In the genomic region with DNA sequence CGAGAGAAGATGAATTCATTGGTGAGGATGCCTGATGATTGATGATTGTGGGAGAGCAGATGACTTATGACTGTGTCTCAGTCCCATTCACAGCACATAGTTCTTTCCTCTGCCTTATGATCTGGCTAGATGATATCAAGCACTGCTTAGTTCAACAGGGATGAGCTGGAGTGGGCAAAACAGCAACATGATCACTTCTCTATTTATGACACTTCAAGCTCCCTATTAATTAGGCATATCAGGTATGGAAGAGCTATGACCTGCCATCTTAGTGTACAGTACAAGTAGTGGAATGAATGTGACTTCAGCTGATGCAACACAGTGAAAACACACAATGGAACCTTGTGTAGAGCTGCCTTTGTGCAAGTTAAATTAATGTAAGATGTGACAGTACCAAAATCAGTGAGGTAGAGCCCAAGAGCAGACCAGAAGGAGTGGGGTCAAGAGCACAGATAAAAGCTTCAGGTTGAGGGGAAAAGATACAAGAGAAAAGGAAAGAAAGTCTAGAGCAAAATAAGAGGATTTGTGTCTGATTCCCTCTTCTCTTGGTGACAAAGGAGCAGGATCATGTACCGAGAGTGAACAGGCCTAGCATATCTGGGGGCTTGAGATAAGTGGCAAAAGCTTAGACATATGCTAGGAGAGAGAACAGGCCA, we compare ENCODE assay signal across 1 cellular context.
TF ChIP-seq lines count a peak whose summit lies in the region.

No MANE protein-coding gene starts in this region.

TF ChIP-seq in GM23338, 12 proteins besides CTCF, POLR2A, EP300 and RAD21 (continued from another document):
- TF ChIP-seq NANOG (IDR thresholded peaks at IDR 0.05; ENCODE audit: borderline replicate concordance) (no peak), EZH2phosphoT487 (IDR thresholded peaks at IDR 0.05; ENCODE audit: unreplicated experiment) (no peak), CREB1 (CRISPR knock-in tag; IDR thresholded peaks at IDR 0.05; ENCODE audit: low read depth) (no peak), POLR2AphosphoS5 (IDR thresholded peaks at IDR 0.05; ENCODE audit: low read depth) (no peak), JUNB (IDR thresholded peaks at IDR 0.05; ENCODE audit: unreplicated experiment) (no peak)
- TF ChIP-seq, protein P1, sequence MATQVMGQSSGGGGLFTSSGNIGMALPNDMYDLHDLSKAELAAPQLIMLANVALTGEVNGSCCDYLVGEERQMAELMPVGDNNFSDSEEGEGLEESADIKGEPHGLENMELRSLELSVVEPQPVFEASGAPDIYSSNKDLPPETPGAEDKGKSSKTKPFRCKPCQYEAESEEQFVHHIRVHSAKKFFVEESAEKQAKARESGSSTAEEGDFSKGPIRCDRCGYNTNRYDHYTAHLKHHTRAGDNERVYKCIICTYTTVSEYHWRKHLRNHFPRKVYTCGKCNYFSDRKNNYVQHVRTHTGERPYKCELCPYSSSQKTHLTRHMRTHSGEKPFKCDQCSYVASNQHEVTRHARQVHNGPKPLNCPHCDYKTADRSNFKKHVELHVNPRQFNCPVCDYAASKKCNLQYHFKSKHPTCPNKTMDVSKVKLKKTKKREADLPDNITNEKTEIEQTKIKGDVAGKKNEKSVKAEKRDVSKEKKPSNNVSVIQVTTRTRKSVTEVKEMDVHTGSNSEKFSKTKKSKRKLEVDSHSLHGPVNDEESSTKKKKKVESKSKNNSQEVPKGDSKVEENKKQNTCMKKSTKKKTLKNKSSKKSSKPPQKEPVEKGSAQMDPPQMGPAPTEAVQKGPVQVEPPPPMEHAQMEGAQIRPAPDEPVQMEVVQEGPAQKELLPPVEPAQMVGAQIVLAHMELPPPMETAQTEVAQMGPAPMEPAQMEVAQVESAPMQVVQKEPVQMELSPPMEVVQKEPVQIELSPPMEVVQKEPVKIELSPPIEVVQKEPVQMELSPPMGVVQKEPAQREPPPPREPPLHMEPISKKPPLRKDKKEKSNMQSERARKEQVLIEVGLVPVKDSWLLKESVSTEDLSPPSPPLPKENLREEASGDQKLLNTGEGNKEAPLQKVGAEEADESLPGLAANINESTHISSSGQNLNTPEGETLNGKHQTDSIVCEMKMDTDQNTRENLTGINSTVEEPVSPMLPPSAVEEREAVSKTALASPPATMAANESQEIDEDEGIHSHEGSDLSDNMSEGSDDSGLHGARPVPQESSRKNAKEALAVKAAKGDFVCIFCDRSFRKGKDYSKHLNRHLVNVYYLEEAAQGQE (IDR thresholded peaks at IDR 0.05; ENCODE audit: unreplicated experiment): no peak
TF ChIP-seq in GM23338: peak in this region for 0.
